In the genomic region with DNA sequence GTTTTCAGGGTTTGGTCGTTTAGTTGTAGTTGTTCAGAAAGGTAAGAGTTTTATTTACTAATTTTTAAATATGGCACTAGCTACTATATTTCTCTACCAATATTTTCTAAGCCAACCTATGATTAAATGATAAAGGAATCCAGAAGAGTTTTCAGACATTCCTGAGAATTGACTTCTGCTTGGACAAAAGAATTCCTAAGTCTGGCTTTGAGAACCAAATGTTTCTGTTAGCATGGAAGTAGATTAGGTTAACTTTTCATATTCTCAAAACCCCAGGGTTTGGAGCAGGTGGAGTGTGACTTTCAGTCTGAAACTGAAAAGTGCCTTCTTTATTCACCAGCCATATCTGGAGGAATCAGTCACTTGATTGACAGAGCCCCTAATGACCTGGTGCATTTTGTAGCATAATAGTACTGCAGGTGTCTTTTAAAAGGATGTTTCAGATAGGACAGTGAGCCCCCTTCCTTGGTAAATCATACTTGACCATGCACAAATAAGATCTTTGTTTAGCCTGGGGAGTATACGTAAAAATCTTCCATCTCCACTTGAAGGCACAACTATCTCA, we compare ENCODE assay signal across 20 cellular contexts.
DNase-seq lines count a peak whose midpoint lies in the region; ATAC-seq, FAIRE-seq and TF ChIP-seq lines count a peak whose summit lies in the region.
"Had no signal": no experiment of that assay in that cellular context is flagged by ENCODE, and none has a peak within 500 bp of the region (broad histone marks: within the 10 kb centered on the region; RNA-seq: fewer than 3 reads in every experiment).

No MANE protein-coding gene starts in this region.

- 94% methylated on average over 2 of the region's 2 CpGs for WGBS in HUES64

- H3K36me3 ChIP-seq in HUES64 (ENCODE audit: insufficient read depth, low read length) (no peaks in the 10 kb centered on the region), bronchial epithelial cell (ENCODE audit: control insufficient read depth, insufficient read depth, low read length) (no peaks in the 10 kb centered on the region), neuron (ENCODE audit: insufficient read depth, low read length) (no peaks in the 10 kb centered on the region), vagina (no peaks in the 10 kb centered on the region)
- H3K36me3 ChIP-seq: BLaER1 treated with 17β-estradiol and CSF1 and Interleukin-3, amounts not matched to agents 10 nM and 100 nM had no signal

- H3K4me1 ChIP-seq in HUES64 (ENCODE audit: insufficient read depth, low read length) (peaks cover 13% of the 10 kb centered on the region), neuron (ENCODE audit: insufficient read depth, low read length) (peaks cover 15% of the 10 kb centered on the region), vagina (no peaks in the 10 kb centered on the region)
- H3K4me1 ChIP-seq: BLaER1 treated with 17β-estradiol and CSF1 and Interleukin-3, amounts not matched to agents 10 nM and 100 nM had no signal

- DNase-seq in AG10803 (ENCODE audit: low read depth) (peak; percentile 56), bronchial epithelial cell (ENCODE audit: low read depth) (peak; percentile 34), NK-92 (lab: John Stamatoyannopoulos, UW; ENCODE audit: unreplicated experiment) (no peak), vagina (ENCODE audit: extremely low spot score in 2 of 2) (no peak)
- DNase-seq: DMS79 treated with DMSO at 0.1 percent for 48 hours, H9, KG1, NCI-H1048, NCI-H146, NCI-H2081 treated with DMSO at 0.1 percent for 48 hours, NCI-H510A, NCI-H82 had no signal

- H3K27ac ChIP-seq in HUES64 (ENCODE audit: low read depth, low read length): 0 out of 2 replicates have a peak overlapping the region, but pooled peaks have one; percentile 21
- no peak overlapping the region for H3K27ac ChIP-seq in vagina
- H3K27ac ChIP-seq: BLaER1 treated with 17β-estradiol and CSF1 and Interleukin-3, amounts not matched to agents 10 nM and 100 nM; HL-60 had no signal

- H3K9ac ChIP-seq in HUES64 (ENCODE audit: low read depth, low read length): no peak overlapping the region
- H3K9ac ChIP-seq: BLaER1 treated with 17β-estradiol and CSF1 and Interleukin-3, amounts not matched to agents 10 nM and 100 nM had no signal

- no peak for FAIRE-seq in bronchial epithelial cell (lab: Jason Lieb, UNC)
- FAIRE-seq: GM19239, HepG2 had no signal

- no peaks in the 10 kb centered on the region for H3K9me3 ChIP-seq in HUES64 (ENCODE audit: insufficient read depth, low read depth, low read length)
- no peaks in the 10 kb centered on the region for H3K9me3 ChIP-seq in neuron (ENCODE audit: low read length)
- no peaks in the 10 kb centered on the region for H3K9me3 ChIP-seq in vagina
- H3K9me3 ChIP-seq: BLaER1 treated with 17β-estradiol and CSF1 and Interleukin-3, amounts not matched to agents 10 nM and 100 nM had no signal

- peak overlapping the region; percentile 13 for H2AFZ ChIP-seq in neuron (ENCODE audit: low read depth, low read length)

- intact Hi-C loops in vagina (cut with DNase I): no loop called here

- no peak overlapping the region for H3K4me3 ChIP-seq in AG10803 (ENCODE audit: low read length)
- no peak overlapping the region for H3K4me3 ChIP-seq in HUES64 (ENCODE audit: low read length)
- H3K4me3 ChIP-seq in bronchial epithelial cell (ENCODE audit: low read depth, low read length): no peak overlapping the region
- H3K4me3 ChIP-seq in neuron (ENCODE audit: low read length): no peak overlapping the region
- no peak overlapping the region for H3K4me3 ChIP-seq in vagina
- H3K4me3 ChIP-seq: BLaER1 treated with 17β-estradiol and CSF1 and Interleukin-3, amounts not matched to agents 10 nM and 100 nM had no signal

- no peak for TF ChIP-seq POLR2A in vagina (IDR thresholded peaks at IDR 0.05)

- H3K27me3 ChIP-seq in HUES64 (ENCODE audit: insufficient read depth, low read length) (no peaks in the 10 kb centered on the region), bronchial epithelial cell (ENCODE audit: control insufficient read depth, insufficient read depth, low read length) (no peaks in the 10 kb centered on the region), neuron (ENCODE audit: insufficient read depth, low read length) (no peaks in the 10 kb centered on the region), vagina (no peaks in the 10 kb centered on the region)
- H3K27me3 ChIP-seq: BLaER1 treated with 17β-estradiol and CSF1 and Interleukin-3, amounts not matched to agents 10 nM and 100 nM had no signal

- TF ChIP-seq CTCF in AG10803 (conservative IDR thresholded peaks at IDR 0.05; ENCODE audit: low read length) (no peak), bronchial epithelial cell (IDR thresholded peaks at IDR 0.05; ENCODE audit: insufficient read depth, low read length, severe bottlenecking) (no peak), vagina (IDR thresholded peaks at IDR 0.05) (no peak)

- no peak for ATAC-seq in GM21515 (IDR thresholded peaks at IDR 0.05; ENCODE audit: unreplicated experiment)
- ATAC-seq in HG03442 (IDR thresholded peaks at IDR 0.05; ENCODE audit: unreplicated experiment): no peak
- ATAC-seq: HepG2 had no signal

Comparison
In these comparisons a context has a peak if more than half of its experiments do, and no peak if none do; other contexts are left out.
1. DNase-seq: peak in AG10803 (single experiment) and bronchial epithelial cell (single experiment); none in NK-92 (single experiment) and vagina (0 of 2).